In the genomic region with DNA sequence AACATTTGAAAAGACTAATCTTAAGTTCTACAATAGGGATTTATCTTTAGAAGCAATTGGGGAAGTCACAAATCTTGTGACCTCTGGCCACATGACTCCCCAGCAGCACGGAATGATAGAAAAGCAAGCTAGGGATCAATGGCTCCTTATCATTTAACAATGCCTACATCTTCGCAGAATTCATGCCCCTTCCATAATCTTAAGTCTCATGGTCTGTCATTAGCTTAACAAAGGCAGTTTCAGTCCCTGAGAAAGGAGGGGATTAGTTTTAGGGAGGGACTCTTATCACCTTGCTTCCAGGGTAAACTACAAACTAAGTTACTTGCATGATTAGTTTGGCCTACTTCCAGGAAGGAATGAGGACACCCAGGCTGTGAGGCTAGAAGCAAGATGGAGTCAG, we compare ENCODE assay signal across 23 cellular contexts.
"Had no signal": no experiment of that assay in that cellular context is flagged by ENCODE, and none has a peak within 500 bp of the region (broad histone marks: within the 10 kb centered on the region; RNA-seq: fewer than 3 reads in every experiment).

No MANE protein-coding gene starts in this region.

- H3K4me3 ChIP-seq: coronary artery, dorsolateral prefrontal cortex, esophagus squamous epithelium, gastrocnemius medialis, heart right ventricle, left lung, lower lobe of right lung had no signal

- H3K4me3 Mint-ChIP-seq: naive thymus-derived CD4-positive, alpha-beta T cell had no signal

- H3K4me1 ChIP-seq: esophagus squamous epithelium, gastrocnemius medialis, heart right ventricle, left lung, lower lobe of right lung had no signal

- H3K36me3 ChIP-seq: esophagus squamous epithelium, gastrocnemius medialis, heart right ventricle, left lung, lower lobe of right lung had no signal

- DNase-seq: dermis blood vessel endothelial cell; dorsolateral prefrontal cortex; effector CD4-positive, alpha-beta T cell; effector memory CD4-positive, alpha-beta T cell; erythroblast; esophagus squamous epithelium; foreskin fibroblast; foreskin melanocyte; gastrocnemius medialis; glutamatergic neuron; head of caudate nucleus; heart right ventricle; hippocampal formation; left cardiac atrium; left lung; left ventricle myocardium superior; lower lobe of right lung; mesenchymal stem cell; midbrain; naive thymus-derived CD4-positive, alpha-beta T cell had no signal

- H3K4me1 Mint-ChIP-seq: naive thymus-derived CD4-positive, alpha-beta T cell had no signal

- H3K27me3 ChIP-seq: esophagus squamous epithelium, gastrocnemius medialis, heart right ventricle, left lung had no signal

- H3K27ac Mint-ChIP-seq: naive thymus-derived CD4-positive, alpha-beta T cell had no signal

- ATAC-seq: esophagus mucosa; gastrocnemius medialis; heart right ventricle; left cardiac atrium; left lung; left ventricle myocardium superior; lower lobe of right lung; naive thymus-derived CD4-positive, alpha-beta T cell had no signal

- H3K9me3 ChIP-seq: esophagus squamous epithelium, gastrocnemius medialis, lower lobe of right lung had no signal

- H3K27ac ChIP-seq: coronary artery, dorsolateral prefrontal cortex, epithelial cell of prostate, esophagus squamous epithelium, gastrocnemius medialis, heart right ventricle, left lung, lower lobe of right lung had no signal
